8 cellular contexts compared by ENCODE assay signal in the genomic region with DNA sequence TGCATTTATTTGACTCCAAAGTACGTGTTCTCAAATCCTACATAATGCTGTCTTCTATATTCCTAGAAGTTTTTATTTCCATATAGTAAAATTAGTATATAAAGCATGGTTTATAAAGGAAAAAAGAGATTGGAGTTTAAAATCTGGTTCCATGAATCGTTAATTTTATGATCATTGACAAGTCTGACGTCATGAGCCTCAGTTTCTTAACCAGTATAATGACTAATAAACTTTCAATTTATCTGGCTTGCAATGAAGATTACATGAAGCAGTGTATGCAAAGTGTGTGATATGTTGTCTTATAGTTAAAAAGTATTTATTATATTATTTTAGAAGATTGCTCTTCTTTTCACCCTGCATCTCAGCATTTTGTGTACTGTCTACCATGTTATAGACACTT.
"Had no signal": no experiment of that assay in that cellular context is flagged by ENCODE, and none has a peak within 500 bp of the region (broad histone marks: within the 10 kb centered on the region; RNA-seq: fewer than 3 reads in every experiment).

No MANE protein-coding gene starts in this region.

- DNase-seq: GDM1, GF-D8 had no signal

- H3K4me3 ChIP-seq: GM12878 had no signal

- ATAC-seq: GM12878 had no signal

- FAIRE-seq: G401.6, GM12878, GM12891, GM12892, GM18507, GM19239 had no signal
